14 cellular contexts compared by ENCODE assay signal in genomic region chr5:68267044-68267443, GRCh38. TPM values are rescaled to one million over a fixed set of nuclear protein-coding genes. Genes with fewer than 3 reads are reported as not detected.
DNase-seq lines count a peak whose midpoint lies in the region; ATAC-seq, FAIRE-seq and TF ChIP-seq lines count a peak whose summit lies in the region.
"Had no signal": no experiment of that assay in that cellular context is flagged by ENCODE, and none has a peak within 500 bp of the region (broad histone marks: within the 10 kb centered on the region; RNA-seq: fewer than 3 reads in every experiment).

No MANE protein-coding gene starts in this region.

- no peaks in the 10 kb centered on the region for H3K36me3 Mint-ChIP-seq in natural killer cell

- H3K9me3 Mint-ChIP-seq in natural killer cell, result no peaks in the 10 kb centered on the region
- H3K9me3 Mint-ChIP-seq: activated T-cell treated with anti-CD3 and anti-CD28 coated beads, Interleukin-2, amount 50 U/mL, for 4 hours had no signal

- TF ChIP-seq RAD21 in liver (IDR thresholded peaks at IDR 0.05) (no peak), HepG2 (CRISPR knock-in tag; IDR thresholded peaks at IDR 0.05) (no peak)

- H3K9ac ChIP-seq in liver (ENCODE audit: low read depth in 1 of 2, low read length in 2 of 2) (peak overlapping the region; percentile 31 to 58), HepG2 (ENCODE audit: insufficient read depth, low read depth, low read length) (no peak overlapping the region)
- H3K9ac ChIP-seq: KMS-11 had no signal

- peaks cover 0 to 4% (median 0%) of the 10 kb centered on the region in 4 donors for H3K36me3 ChIP-seq in liver (ENCODE audit: control insufficient read depth in 4 of 4, insufficient read depth in 3 of 4, low read depth in 1 of 4, low read length in 3 of 4)
- H3K36me3 ChIP-seq in HepG2 (replicated peaks in 1 of 2; ENCODE audit: control insufficient read depth in 1 of 2, insufficient read depth in 2 of 2, low read length in 2 of 2), result no peaks in the 10 kb centered on the region
- H3K36me3 ChIP-seq: HAP-1 had no signal

- H3K9me3 ChIP-seq in liver (ENCODE audit: control insufficient read depth in 4 of 4, low read length in 3 of 4) (no peaks in the 10 kb centered on the region), HepG2 (ENCODE audit: low read length) (no peaks in the 10 kb centered on the region)
- H3K9me3 ChIP-seq: HAP-1 had no signal

- POLR2A ChIA-PET in HepG2 (lab: Yijun Ruan, JAX), result no interaction called here

- H4K20me1 ChIP-seq in HepG2 (ENCODE audit: insufficient read depth, low read length), result no peaks in the 10 kb centered on the region; the same call in 1 of the 2 replicates

- TF ChIP-seq CTCF in liver (IDR thresholded peaks at IDR 0.05; ENCODE audit: low read depth, low read length, missing input control) (no peak), HepG2 (CRISPR knock-in tag; IDR thresholded peaks at IDR 0.05) (no peak), dorsolateral prefrontal cortex (IDR thresholded peaks at IDR 0.05 in 54 of 56, conservative IDR thresholded peaks at IDR 0.05 in 2 of 56; ENCODE audit: low read depth in 1 of 56, partially characterized antibody in 56 of 56) (no peak), natural killer cell (IDR thresholded peaks at IDR 0.05) (no peak)

- H3K4me2 ChIP-seq in HepG2 (ENCODE audit: low read depth, low read length), result no peak overlapping the region
- H3K4me2 ChIP-seq: KMS-11 had no signal

- intact Hi-C loops in HepG2 (cut with micrococcal nuclease; ENCODE audit: unreplicated experiment) (no loop called here), dorsolateral prefrontal cortex (cut with DNase I) (no loop called here), natural killer cell (cut with micrococcal nuclease) (no loop called here)

- H3K4me1 ChIP-seq in liver (ENCODE audit: control insufficient read depth in 4 of 4, insufficient read depth in 4 of 4, low read length in 3 of 4), result peaks cover 16 to 77% (median 64%) of the 10 kb centered on the region in 4 donors
- H3K4me1 ChIP-seq in HepG2 (ENCODE audit: insufficient read depth, low read length), result peaks cover 95% of the 10 kb centered on the region
- H3K4me1 ChIP-seq: HAP-1 had no signal

- H3K27me3 Mint-ChIP-seq in natural killer cell (ENCODE audit: low read depth in 2 of 2), result no peaks in the 10 kb centered on the region

- H3K4me3 Mint-ChIP-seq in natural killer cell, result peak overlapping the region; percentile 47
- H3K4me3 Mint-ChIP-seq: activated T-cell treated with anti-CD3 and anti-CD28 coated beads, Interleukin-2, amount 50 U/mL, for 4 hours had no signal

- DNase-seq in HepG2 (ENCODE audit: low spot score) (no peak), dorsolateral prefrontal cortex (no peak), natural killer cell (no peak), 8988T (no peak)
- DNase-seq in stimulated activated naive CD4-positive, alpha-beta T cell (lab: John Stamatoyannopoulos, UW), result no peak
- DNase-seq: activated T-cell treated with anti-CD3 and anti-CD28 coated beads, Interleukin-2, amount 50 U/mL, for 4 hours; cerebellar nuclear complex had no signal

- WGBS in liver, result 23% methylated on average over 3 of the region's 3 CpGs
- 89% methylated on average over 3 of the region's 3 CpGs for WGBS in HepG2 (ENCODE audit: low lambda C conversion rate)

- ATAC-seq in HepG2, result no peak
- ATAC-seq in natural killer cell, result no peak
- ATAC-seq in GM19328 (IDR thresholded peaks at IDR 0.05; ENCODE audit: unreplicated experiment), result no peak
- no peak for ATAC-seq in HG03521 (IDR thresholded peaks at IDR 0.05; ENCODE audit: unreplicated experiment)
- ATAC-seq: activated T-cell treated with anti-CD3 and anti-CD28 coated beads, Interleukin-2, amount 50 U/mL, for 4 hours had no signal

- H3K79me2 ChIP-seq in HepG2 (ENCODE audit: insufficient read depth, low read length), result peaks cover 41% of the 10 kb centered on the region

- H3K4me1 Mint-ChIP-seq in natural killer cell, result peaks cover 82 to 84% of the 10 kb centered on the region in 2 donors

- H2AFZ ChIP-seq in HepG2 (ENCODE audit: low read length), result no peak overlapping the region

- no peaks in the 10 kb centered on the region for H3K27me3 ChIP-seq in liver (ENCODE audit: control insufficient read depth in 4 of 4, insufficient read depth in 4 of 4, low read length in 3 of 4)
- H3K27me3 ChIP-seq in HepG2 (ENCODE audit: control insufficient read depth in 1 of 2, insufficient read depth in 2 of 2, low read length in 2 of 2), result no peaks in the 10 kb centered on the region
- H3K27me3 ChIP-seq in dorsolateral prefrontal cortex, result no peaks in the 10 kb centered on the region

- TF ChIP-seq EP300 in HepG2 (IDR thresholded peaks at IDR 0.05; ENCODE audit: low read depth in 2 of 2, low read length in 2 of 2) (no peak), HepG2 (CRISPR knock-in tag; IDR thresholded peaks at IDR 0.05; ENCODE audit: borderline replicate concordance) (no peak)

- no TSS peak for BruUV-seq in HepG2 (replicated peaks; lab: Mats Ljungman, UMichigan)

- no peak for FAIRE-seq in HepG2 (lab: Jason Lieb, UNC)
- FAIRE-seq: TTC549 had no signal

- in situ Hi-C loops in HepG2 (cut with HindIII; ENCODE audit: extremely low pct_ligation_motif_present, low pct_unique_long_range_greater_than_20kb), result no loop called here

- CTCF ChIA-PET in HepG2 (lab: Yijun Ruan, JAX; ENCODE audit: low intra/inter-chr PET ratio, low total read pairs), result no interaction called here

- H3K27ac Mint-ChIP-seq in natural killer cell, result peak overlapping the region; percentile 85 to 93

- no peak for TF ChIP-seq POLR2A in HepG2 (IDR thresholded peaks at IDR 0.05; ENCODE audit: insufficient read depth in 1 of 2, low read depth in 2 of 2, low read length in 2 of 2)

- peak overlapping the region; percentile 70 to 77 for H3K27ac ChIP-seq in liver (ENCODE audit: low read depth in 1 of 2, low read length in 2 of 2)
- no peak overlapping the region for H3K27ac ChIP-seq in HepG2 (ENCODE audit: extremely low read length, insufficient read depth, low read length)
- peak overlapping the region in 50 of 59 donors; percentile 0 to 85 (median 52) for H3K27ac ChIP-seq in dorsolateral prefrontal cortex
- H3K27ac ChIP-seq: KMS-11, RWPE1 had no signal

- H3K4me3 ChIP-seq in liver (ENCODE audit: low read depth in 1 of 3, low read length in 3 of 3), result no peak overlapping the region
- no peak overlapping the region for H3K4me3 ChIP-seq in HepG2 (replicated peaks in 1 of 3; ENCODE audit: insufficient read depth in 1 of 3, low read depth in 2 of 3, low read length in 3 of 3)
- peak overlapping the region in 14 of 59 donors; percentile 2 to 29 (median 14) for H3K4me3 ChIP-seq in dorsolateral prefrontal cortex
- H3K4me3 ChIP-seq: HAP-1 had no signal

TF ChIP-seq in liver, 16 proteins besides CTCF, POLR2A, EP300 and RAD21 (continues in another document):
- no peak for TF ChIP-seq JUND (IDR thresholded peaks at IDR 0.05)

TF ChIP-seq in HepG2, 621 proteins besides CTCF, POLR2A, EP300 and RAD21 (continues in another document):
- TF ChIP-seq SMAD9 (CRISPR knock-in tag; IDR thresholded peaks at IDR 0.05), result no peak
- no peak for TF ChIP-seq ZNF44 (CRISPR knock-in tag; IDR thresholded peaks at IDR 0.05)
- TF ChIP-seq ATF2 (CRISPR knock-in tag; IDR thresholded peaks at IDR 0.05), result no peak
- TF ChIP-seq NKX3-1 (CRISPR knock-in tag; IDR thresholded peaks at IDR 0.05), result no peak
- no peak for TF ChIP-seq PLSCR1 (CRISPR knock-in tag; IDR thresholded peaks at IDR 0.05; ENCODE audit: borderline replicate concordance)

RNA-seq across cellular contexts. Expression of gene PIK3R1, which starts 51.5 kb away (rescaled TPM):
- total RNA-seq in liver (100 to 1,000 TPM in 1 of 2 donors, 10 to 100 TPM in 1; 53.1 to 123 TPM), HepG2 (2016; rRNA removed; fragmentation: Illumina TruSeq; extraction: Trizol) (21.3 and 26.0 TPM in 2 replicates), dorsolateral prefrontal cortex (100 to 1,000 TPM; 172 to 359 (median 273) TPM), natural killer cell (100 to 1,000 TPM; 307 to 365 (median 313) TPM)
- polyA plus RNA-seq in liver (10 to 100 TPM; 22.6 to 41.5 TPM), HepG2 (2011; rRNA removed) (6.4 and 8.4 TPM in 2 replicates)
- total RNA-seq in HepG2 (2016; cell fraction: cytosol; rRNA removed; fragmentation: Illumina TruSeq; extraction: Trizol; ENCODE audit: low read depth), result 15.6 and 18.1 TPM in 2 replicates
- 23.2 and 24.7 TPM in 2 replicates for total RNA-seq in HepG2 (2016; cell fraction: insoluble cytoplasmic fraction; rRNA removed; fragmentation: Illumina TruSeq; extraction: Trizol)
- total RNA-seq in HepG2 (2016; cell fraction: membrane; rRNA removed; fragmentation: Illumina TruSeq; extraction: Trizol), result 8.9 and 10.9 TPM in 2 replicates
- 42.9 and 43.7 TPM in 2 replicates for total RNA-seq in HepG2 (2016; cell fraction: nucleus; rRNA removed; fragmentation: Illumina TruSeq; extraction: Trizol)
- 3.4 and 4.1 TPM in 2 replicates for polyA plus RNA-seq in HepG2 (2011; cell fraction: cytosol; rRNA removed)
- polyA plus RNA-seq in HepG2 (2011; cell fraction: nucleus; rRNA removed), result 4.4 and 7.1 TPM in 2 replicates
- 7.9 and 11.9 TPM in 2 replicates for polyA plus RNA-seq in HepG2 (2012)
- polyA plus RNA-seq in HepG2 (2016; cell fraction: cytosol; fragmentation: Illumina TruSeq; extraction: Trizol; ENCODE audit: low read depth), result 0.45 and 0.52 TPM in 2 replicates
- 19.5 and 20.2 TPM in 2 replicates for polyA plus RNA-seq in HepG2 (2016; cell fraction: insoluble cytoplasmic fraction; fragmentation: Illumina TruSeq; extraction: Trizol; ENCODE audit: low read depth)
- 1.8 and 2.2 TPM in 2 replicates for polyA plus RNA-seq in HepG2 (2016; cell fraction: membrane; fragmentation: Illumina TruSeq; extraction: Trizol; ENCODE audit: low read depth)
- 35.9 and 42.5 TPM in 2 replicates for polyA plus RNA-seq in HepG2 (2016; cell fraction: nucleus; fragmentation: Illumina TruSeq; extraction: Trizol; ENCODE audit: insufficient read depth, low read depth)
- 0.19 and 11.0 TPM in 2 replicates for polyA minus RNA-seq in HepG2 (2011; rRNA and poly(A)+ RNA removed; ENCODE audit: low replicate concordance)
- 9.1 and 9.7 TPM in 2 replicates for polyA minus RNA-seq in HepG2 (2011; cell fraction: cytosol; rRNA and poly(A)+ RNA removed)
- polyA minus RNA-seq in HepG2 (2011; cell fraction: nucleus; rRNA and poly(A)+ RNA removed), result 46.5 and 49.8 TPM in 2 replicates
